Comparison of ENCODE assay signal across 8 cellular contexts in the genomic region with DNA sequence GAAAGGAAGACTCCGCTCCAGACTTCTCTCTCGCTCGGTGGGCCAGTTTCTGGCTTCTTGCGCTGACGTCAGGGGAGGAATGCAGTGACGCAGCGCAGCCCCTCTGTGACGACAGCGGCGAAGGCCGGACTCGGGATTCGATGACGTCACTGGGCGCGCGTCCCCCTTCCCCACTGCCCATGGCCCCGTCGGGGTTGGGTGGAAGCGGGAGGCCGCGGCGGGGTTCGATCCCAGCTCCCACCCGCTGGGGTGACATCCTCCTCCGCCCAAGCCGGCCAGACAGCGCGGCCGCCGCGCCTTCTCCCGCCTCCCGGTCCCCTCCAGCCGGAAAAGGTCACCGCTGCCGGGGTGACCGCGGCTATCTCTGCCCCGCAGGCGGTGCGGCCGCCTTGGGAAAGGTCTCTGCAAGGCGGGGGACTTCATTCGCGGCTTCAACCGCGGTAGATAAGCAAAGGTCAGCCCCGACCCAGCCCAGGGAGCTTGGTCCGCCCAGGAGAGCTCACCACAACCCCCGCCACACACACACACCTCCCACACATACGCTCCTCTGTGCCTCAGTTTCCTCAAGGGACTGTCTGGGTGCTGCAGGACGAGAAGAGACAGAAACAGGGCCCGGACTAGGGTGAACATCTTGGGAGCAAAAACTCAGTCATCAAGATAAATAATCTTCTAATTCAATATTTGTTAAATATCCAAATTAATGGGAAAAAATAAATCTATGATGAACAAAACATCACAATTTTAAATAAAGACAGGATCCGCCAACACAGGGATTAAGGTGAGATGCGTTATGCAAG. TPM values are rescaled to one million over a fixed set of nuclear protein-coding genes. Genes with fewer than 3 reads are reported as not detected.
DNase-seq lines count a peak whose midpoint lies in the region; ATAC-seq and TF ChIP-seq lines count a peak whose summit lies in the region.

No MANE protein-coding gene starts in this region.

- peak; percentile 30 for ATAC-seq in thoracic aorta (ENCODE audit: insufficient number of reproducible peaks, low FRiP score, low read depth)

- 4% methylated on average over 56 of the region's 56 CpGs for WGBS in liver

- H3K36me3 ChIP-seq in breast epithelium (no peaks in the 10 kb centered on the region), liver (ENCODE audit: control insufficient read depth in 4 of 4, insufficient read depth in 3 of 4, low read depth in 1 of 4, low read length in 3 of 4) (no peaks in the 10 kb centered on the region), thoracic aorta (no peaks in the 10 kb centered on the region)

- TF ChIP-seq POLR2A in breast epithelium (IDR thresholded peaks at IDR 0.05), result peak; percentile 26

- TF ChIP-seq CTCF in HFF-Myc (IDR thresholded peaks at IDR 0.05; ENCODE audit: low read depth, low read length, missing control alignments), result no peak
- TF ChIP-seq CTCF in breast epithelium (IDR thresholded peaks at IDR 0.05), result no peak
- TF ChIP-seq CTCF in liver (IDR thresholded peaks at IDR 0.05; ENCODE audit: low read depth, low read length, missing input control), result no peak
- TF ChIP-seq CTCF in thoracic aorta (IDR thresholded peaks at IDR 0.05), result no peak

- H3K27me3 ChIP-seq in breast epithelium (no peaks in the 10 kb centered on the region), liver (ENCODE audit: control insufficient read depth in 4 of 4, insufficient read depth in 4 of 4, low read length in 3 of 4) (no peaks in the 10 kb centered on the region), thoracic aorta (replicated peaks; ENCODE audit: insufficient read depth) (no peaks in the 10 kb centered on the region)

- DNase-seq in activated T-cell treated with anti-CD3 and anti-CD28 coated beads, Interleukin-2, amount 50 U/mL, for 1 hour, result peak; percentile 89
- no peak for DNase-seq in activated T-cell treated with anti-CD3 and anti-CD28 coated beads, Interleukin-2, amount 50 U/mL, for 48 hours
- no peak for DNase-seq in HFF-Myc (ENCODE audit: extremely low read depth, low read depth)
- DNase-seq in NCI-H2081 (lab: John Stamatoyannopoulos, UW), result peak; percentile 93 to 94
- peak in 1 of 2 donors; percentile 84 for DNase-seq in breast epithelium (ENCODE audit: low spot score in 2 of 2)
- DNase-seq in thoracic aorta (ENCODE audit: low spot score), result no peak
- DNase-seq in SIG-M5 (lab: John Stamatoyannopoulos, UW), result no peak

- intact Hi-C loops in breast epithelium (cut with DNase I; ENCODE audit: low total_unique reads), result no loop called here

- H3K4me1 ChIP-seq in breast epithelium (peaks cover 0 to 21% of the 10 kb centered on the region in 2 donors), liver (ENCODE audit: control insufficient read depth in 4 of 4, insufficient read depth in 4 of 4, low read length in 3 of 4) (peaks cover 6 to 15% (median 10%) of the 10 kb centered on the region in 4 donors), thoracic aorta (ENCODE audit: control insufficient read depth in 1 of 2, low read depth in 2 of 2) (peaks cover 20 to 35% of the 10 kb centered on the region in 2 donors)

- H3K27ac ChIP-seq in breast epithelium (peak overlapping the region; percentile 99 to 100), liver (ENCODE audit: low read depth in 1 of 2, low read length in 2 of 2) (peak overlapping the region; percentile 93 to 96), thoracic aorta (peak overlapping the region; percentile 92 to 99)

- TF ChIP-seq RAD21 in liver (IDR thresholded peaks at IDR 0.05), result peak in 1 of 2 donors; percentile 18

- H3K9ac ChIP-seq in liver (ENCODE audit: low read depth in 1 of 2, low read length in 2 of 2), result peak overlapping the region; percentile 79 to 95

- peak overlapping the region; percentile 67 for H3K4me3 ChIP-seq in HFF-Myc (replicated peaks; ENCODE audit: low read depth, low read length)
- peak overlapping the region; percentile 76 to 88 (median 78) for H3K4me3 ChIP-seq in breast epithelium
- H3K4me3 ChIP-seq in liver (ENCODE audit: low read depth in 1 of 3, low read length in 3 of 3), result peak overlapping the region; percentile 51 to 83 (median 76)
- H3K4me3 ChIP-seq in thoracic aorta, result peak overlapping the region; percentile 93

- H3K9me3 ChIP-seq in breast epithelium (no peaks in the 10 kb centered on the region), liver (ENCODE audit: control insufficient read depth in 4 of 4, low read length in 3 of 4) (no peaks in the 10 kb centered on the region), thoracic aorta (no peaks in the 10 kb centered on the region)

TF ChIP-seq in liver, 16 proteins besides CTCF, POLR2A, EP300 and RAD21:
- TF ChIP-seq HNF4G (IDR thresholded peaks at IDR 0.05), result no peak
- no peak for TF ChIP-seq SP1 (IDR thresholded peaks at IDR 0.05)
- TF ChIP-seq TAF1 (conservative IDR thresholded peaks at IDR 0.05), result no peak
- TF ChIP-seq NR2F2 (IDR thresholded peaks at IDR 0.05), result peak; percentile 90
- peak; percentile 88 to 92 for TF ChIP-seq JUND (IDR thresholded peaks at IDR 0.05)
- no peak for TF ChIP-seq FOXA1 (IDR thresholded peaks at IDR 0.05)
- TF ChIP-seq FOXA2 (IDR thresholded peaks at IDR 0.05), result no peak
- TF ChIP-seq, protein P1, sequence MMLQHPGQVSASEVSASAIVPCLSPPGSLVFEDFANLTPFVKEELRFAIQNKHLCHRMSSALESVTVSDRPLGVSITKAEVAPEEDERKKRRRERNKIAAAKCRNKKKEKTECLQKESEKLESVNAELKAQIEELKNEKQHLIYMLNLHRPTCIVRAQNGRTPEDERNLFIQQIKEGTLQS (IDR thresholded peaks at IDR 0.05), result peak; percentile 16
- TF ChIP-seq, protein P2, sequence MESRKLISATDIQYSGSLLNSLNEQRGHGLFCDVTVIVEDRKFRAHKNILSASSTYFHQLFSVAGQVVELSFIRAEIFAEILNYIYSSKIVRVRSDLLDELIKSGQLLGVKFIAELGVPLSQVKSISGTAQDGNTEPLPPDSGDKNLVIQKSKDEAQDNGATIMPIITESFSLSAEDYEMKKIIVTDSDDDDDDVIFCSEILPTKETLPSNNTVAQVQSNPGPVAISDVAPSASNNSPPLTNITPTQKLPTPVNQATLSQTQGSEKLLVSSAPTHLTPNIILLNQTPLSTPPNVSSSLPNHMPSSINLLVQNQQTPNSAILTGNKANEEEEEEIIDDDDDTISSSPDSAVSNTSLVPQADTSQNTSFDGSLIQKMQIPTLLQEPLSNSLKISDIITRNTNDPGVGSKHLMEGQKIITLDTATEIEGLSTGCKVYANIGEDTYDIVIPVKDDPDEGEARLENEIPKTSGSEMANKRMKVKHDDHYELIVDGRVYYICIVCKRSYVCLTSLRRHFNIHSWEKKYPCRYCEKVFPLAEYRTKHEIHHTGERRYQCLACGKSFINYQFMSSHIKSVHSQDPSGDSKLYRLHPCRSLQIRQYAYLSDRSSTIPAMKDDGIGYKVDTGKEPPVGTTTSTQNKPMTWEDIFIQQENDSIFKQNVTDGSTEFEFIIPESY (IDR thresholded peaks at IDR 0.05), result no peak
- TF ChIP-seq, protein P3, sequence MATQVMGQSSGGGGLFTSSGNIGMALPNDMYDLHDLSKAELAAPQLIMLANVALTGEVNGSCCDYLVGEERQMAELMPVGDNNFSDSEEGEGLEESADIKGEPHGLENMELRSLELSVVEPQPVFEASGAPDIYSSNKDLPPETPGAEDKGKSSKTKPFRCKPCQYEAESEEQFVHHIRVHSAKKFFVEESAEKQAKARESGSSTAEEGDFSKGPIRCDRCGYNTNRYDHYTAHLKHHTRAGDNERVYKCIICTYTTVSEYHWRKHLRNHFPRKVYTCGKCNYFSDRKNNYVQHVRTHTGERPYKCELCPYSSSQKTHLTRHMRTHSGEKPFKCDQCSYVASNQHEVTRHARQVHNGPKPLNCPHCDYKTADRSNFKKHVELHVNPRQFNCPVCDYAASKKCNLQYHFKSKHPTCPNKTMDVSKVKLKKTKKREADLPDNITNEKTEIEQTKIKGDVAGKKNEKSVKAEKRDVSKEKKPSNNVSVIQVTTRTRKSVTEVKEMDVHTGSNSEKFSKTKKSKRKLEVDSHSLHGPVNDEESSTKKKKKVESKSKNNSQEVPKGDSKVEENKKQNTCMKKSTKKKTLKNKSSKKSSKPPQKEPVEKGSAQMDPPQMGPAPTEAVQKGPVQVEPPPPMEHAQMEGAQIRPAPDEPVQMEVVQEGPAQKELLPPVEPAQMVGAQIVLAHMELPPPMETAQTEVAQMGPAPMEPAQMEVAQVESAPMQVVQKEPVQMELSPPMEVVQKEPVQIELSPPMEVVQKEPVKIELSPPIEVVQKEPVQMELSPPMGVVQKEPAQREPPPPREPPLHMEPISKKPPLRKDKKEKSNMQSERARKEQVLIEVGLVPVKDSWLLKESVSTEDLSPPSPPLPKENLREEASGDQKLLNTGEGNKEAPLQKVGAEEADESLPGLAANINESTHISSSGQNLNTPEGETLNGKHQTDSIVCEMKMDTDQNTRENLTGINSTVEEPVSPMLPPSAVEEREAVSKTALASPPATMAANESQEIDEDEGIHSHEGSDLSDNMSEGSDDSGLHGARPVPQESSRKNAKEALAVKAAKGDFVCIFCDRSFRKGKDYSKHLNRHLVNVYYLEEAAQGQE (IDR thresholded peaks at IDR 0.05), result peak; percentile 46
- no peak for TF ChIP-seq YY1 (IDR thresholded peaks at IDR 0.05)
- no peak for TF ChIP-seq GABPA (IDR thresholded peaks at IDR 0.05 in 1 of 2, conservative IDR thresholded peaks at IDR 0.05 in 1 of 2)
- no peak for TF ChIP-seq RXRA (IDR thresholded peaks at IDR 0.05)
- TF ChIP-seq EGR1 (IDR thresholded peaks at IDR 0.05; ENCODE audit: low read depth in 2 of 2), result no peak
- TF ChIP-seq, protein P4, sequence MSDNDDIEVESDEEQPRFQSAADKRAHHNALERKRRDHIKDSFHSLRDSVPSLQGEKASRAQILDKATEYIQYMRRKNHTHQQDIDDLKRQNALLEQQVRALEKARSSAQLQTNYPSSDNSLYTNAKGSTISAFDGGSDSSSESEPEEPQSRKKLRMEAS (IDR thresholded peaks at IDR 0.05), result no peak
- no peak for TF ChIP-seq HNF4A (conservative IDR thresholded peaks at IDR 0.05)
TF ChIP-seq in liver: peak in this region for 4.

RNA-seq across cellular contexts. Expression of a gene that starts 0.8 kb away (rescaled TPM):
- total RNA-seq in breast epithelium (1 to 10 TPM; 2.6 to 3.7 (median 3.6) TPM), liver (1 to 10 TPM; 3.7 to 5.6 TPM), thoracic aorta (1 to 10 TPM; 3.0 to 5.7 TPM)
- polyA plus RNA-seq in liver, result 1 to 10 TPM; 1.8 to 3.3 TPM

RNA-seq across cellular contexts. Expression of a gene that starts 21.0 kb away (rescaled TPM):
- total RNA-seq in breast epithelium, result not detected
- not detected for total RNA-seq in liver
- not detected for polyA plus RNA-seq in liver
- total RNA-seq in thoracic aorta, result not detected

RNA-seq across cellular contexts. Expression of a gene that starts 24.6 kb away (rescaled TPM):
- total RNA-seq in breast epithelium (10 to 100 TPM in 1 of 3 donors, 1 to 10 TPM in 2; 5.1 to 11.0 (median 5.2) TPM), liver (1 to 10 TPM; 1.9 to 2.8 TPM), thoracic aorta (1 to 10 TPM; 1.1 to 5.3 TPM)
- 1 to 10 TPM; 1.0 to 1.2 TPM for polyA plus RNA-seq in liver

RNA-seq across cellular contexts. Expression of a gene that starts 54.7 kb away (rescaled TPM):
- total RNA-seq in breast epithelium (10 to 100 TPM; 13.4 to 22.7 (median 19.0) TPM), liver (10 to 100 TPM in 1 of 2 donors, 1 to 10 TPM in 1; 3.8 to 10.4 TPM), thoracic aorta (10 to 100 TPM; 12.6 to 31.4 TPM)
- 1 to 10 TPM; 2.6 to 7.3 TPM for polyA plus RNA-seq in liver

RNA-seq across cellular contexts. Expression of a gene that starts 54.9 kb away (rescaled TPM):
- total RNA-seq in breast epithelium, result 1 to 10 TPM in 2 of 3 donors, not detected in 1; 2.5 to 3.9 TPM
- 1 to 10 TPM; 1.4 to 6.6 TPM for total RNA-seq in liver
- polyA plus RNA-seq in liver, result 10 to 100 TPM in 1 of 2 donors, 1 to 10 TPM in 1; 5.3 to 17.9 TPM
- not detected for total RNA-seq in thoracic aorta

Comparison
In these comparisons a context has a peak if more than half of its experiments do, and no peak if none do; other contexts are left out.
1. DNase-seq: peak in activated T-cell treated with anti-CD3 and anti-CD28 coated beads, Interleukin-2, amount 50 U/mL, for 1 hour (single experiment) and NCI-H2081 (2 of 2); none in activated T-cell treated with anti-CD3 and anti-CD28 coated beads, Interleukin-2, amount 50 U/mL, for 48 hours (0 of 2), HFF-Myc (single experiment), thoracic aorta (single experiment) and SIG-M5 (single experiment).
2. Peak in every context shown above with its lines, with median percentiles within 50 percentile points of each other: H3K4me3 ChIP-seq and H3K27ac ChIP-seq.